ENCODE assay signal across 8 cellular contexts in genomic region chr6:45377555-45378323, GRCh38. TPM values are rescaled to one million over a fixed set of nuclear protein-coding genes. Genes with fewer than 3 reads are reported as not detected.
A peak's percentile ranks its signal among the peaks of the same experiment; 100 is the strongest.
DNase-seq lines count a peak whose midpoint lies in the region; ATAC-seq and TF ChIP-seq lines count a peak whose summit lies in the region.

Gene SUPT3H, minus strand, starts transcription at chr6:45377934.

- TF ChIP-seq CTCF in RWPE2 (IDR thresholded peaks at IDR 0.05; ENCODE audit: poor library complexity, severe bottlenecking): peak; percentile 19
- TF ChIP-seq CTCF in foreskin fibroblast (IDR thresholded peaks at IDR 0.05; ENCODE audit: low read depth, low read length): peak; percentile 17
- TF ChIP-seq CTCF in neural progenitor cell (IDR thresholded peaks at IDR 0.05): peak; percentile 11

- no peaks in the 10 kb centered on the region for H3K36me3 ChIP-seq in RWPE2 (ENCODE audit: low read depth)
- H3K36me3 ChIP-seq in neural progenitor cell: no peaks in the 10 kb centered on the region
- no peaks in the 10 kb centered on the region for H3K36me3 ChIP-seq in stomach smooth muscle (ENCODE audit: control insufficient read depth in 2 of 2, insufficient read depth in 2 of 2, low read length in 2 of 2)

- H3K9me3 Mint-ChIP-seq in neural progenitor cell: no peaks in the 10 kb centered on the region

- H3K27me3 Mint-ChIP-seq in neural progenitor cell (ENCODE audit: insufficient read depth, low read depth): peaks cover 2% of the 10 kb centered on the region

- H3K4me1 Mint-ChIP-seq in neural progenitor cell: peaks cover 18% of the 10 kb centered on the region

- peak within 1 kb of the TSS; percentile 88 for H3K4me2 ChIP-seq in neural progenitor cell

- peak within 1 kb of the TSS; percentile 98 for H3K27ac Mint-ChIP-seq in neural progenitor cell

- peak within 1 kb of the TSS; percentile 76 for H3K4me3 ChIP-seq in RWPE2 (ENCODE audit: severe bottlenecking)
- peak within 1 kb of the TSS; percentile 73 to 77 for H3K4me3 ChIP-seq in foreskin fibroblast (ENCODE audit: low read depth in 1 of 2, low read length in 2 of 2)
- H3K4me3 ChIP-seq in neural progenitor cell: peak within 1 kb of the TSS; percentile 67
- peak within 1 kb of the TSS; percentile 83 to 84 for H3K4me3 ChIP-seq in stomach smooth muscle (ENCODE audit: low read length in 2 of 2)

- H3K9me3 ChIP-seq in RWPE2 (ENCODE audit: severe bottlenecking) (no peaks in the 10 kb centered on the region), neural progenitor cell (ENCODE audit: low read depth) (no peaks in the 10 kb centered on the region), stomach smooth muscle (ENCODE audit: control insufficient read depth in 2 of 2, low read length in 2 of 2) (no peaks in the 10 kb centered on the region)

- peak; percentile 93 for ATAC-seq in RWPE2 (ENCODE audit: low read depth)

- H3K4me3 Mint-ChIP-seq in neural progenitor cell: peak within 1 kb of the TSS; percentile 97

- H3K27ac ChIP-seq in RWPE2 (ENCODE audit: poor library complexity, severe bottlenecking): peak within 1 kb of the TSS; percentile 76
- H3K27ac ChIP-seq in neural progenitor cell: peak within 1 kb of the TSS; percentile 73
- H3K27ac ChIP-seq in stomach smooth muscle (ENCODE audit: low read length): peak within 1 kb of the TSS; percentile 92

- H3F3A ChIP-seq in neural progenitor cell (ENCODE audit: low read depth): peaks cover 9% of the 10 kb centered on the region

- H3K4me1 ChIP-seq in RWPE2 (ENCODE audit: insufficient read depth, poor library complexity, severe bottlenecking) (peaks cover 11% of the 10 kb centered on the region), neural progenitor cell (peaks cover 11% of the 10 kb centered on the region), stomach smooth muscle (ENCODE audit: control insufficient read depth, insufficient read depth, low read length) (peaks cover 3% of the 10 kb centered on the region)

- H3K9ac ChIP-seq in neural progenitor cell: peak within 1 kb of the TSS; percentile 49
- H3K9ac ChIP-seq in stomach smooth muscle (ENCODE audit: low read length in 2 of 2): peak within 1 kb of the TSS; percentile 95

- H4K20me1 ChIP-seq in neural progenitor cell (ENCODE audit: low read depth): no peaks in the 10 kb centered on the region

- peaks cover 46% of the 10 kb centered on the region for H3K79me2 ChIP-seq in neural progenitor cell (ENCODE audit: low read depth)

- H3K36me3 Mint-ChIP-seq in neural progenitor cell: no peaks in the 10 kb centered on the region

- DNase-seq in ELR (ENCODE audit: low read depth) (peak; percentile 95), GOT3 (lab: John Stamatoyannopoulos, UW) (peak; percentile 84), LHCN-M2 (ENCODE audit: low read depth) (peak; percentile 91), RWPE2 (ENCODE audit: low spot score) (peak; percentile 86), activated gamma-delta T cell (lab: John Stamatoyannopoulos, UW) (peak; percentile 87), foreskin fibroblast (peak; percentile 93 to 98), neural progenitor cell (ENCODE audit: low spot score) (peak; percentile 98)

- no peaks in the 10 kb centered on the region for H3K27me3 ChIP-seq in RWPE2 (ENCODE audit: insufficient read depth, poor library complexity, severe bottlenecking)
- H3K27me3 ChIP-seq in neural progenitor cell: no peaks in the 10 kb centered on the region
- no peaks in the 10 kb centered on the region for H3K27me3 ChIP-seq in stomach smooth muscle (ENCODE audit: control insufficient read depth in 1 of 2, insufficient read depth in 2 of 2, low read length in 2 of 2)

- peak within 1 kb of the TSS; percentile 80 for H2AFZ ChIP-seq in neural progenitor cell (replicated peaks)

RNA-seq across cellular contexts. Expression of gene SUPT3H, which starts in this region (rescaled TPM):
- total RNA-seq in LHCN-M2 (2014; rRNA removed) (6.4 and 7.1 TPM in 2 replicates), neural progenitor cell (ENCODE audit: low replicate concordance) (16.3 and 22.5 TPM in 2 replicates)
- polyA plus RNA-seq in LHCN-M2 (2012): 6.6 TPM

Comparison
In these comparisons a context has a peak if more than half of its experiments do, and no peak if none do; other contexts are left out.
1. Peak in every context shown above with its lines: DNase-seq, ATAC-seq, H3K4me3 ChIP-seq and H3K27ac ChIP-seq.